23 cellular contexts compared by ENCODE assay signal in genomic region chr1:94643776-94644175, GRCh38.
"Had no signal": no experiment of that assay in that cellular context is flagged by ENCODE, and none has a peak within 500 bp of the region (broad histone marks: within the 10 kb centered on the region; RNA-seq: fewer than 3 reads in every experiment).

No MANE protein-coding gene starts in this region.

- H3K27me3 ChIP-seq: heart right ventricle, ovary, right atrium auricular region, tibial artery had no signal

- H3K27ac Mint-ChIP-seq: activated CD4-positive, alpha-beta memory T cell treated with anti-CD3 and anti-CD28 coated beads for 36 hours; activated naive CD4-positive, alpha-beta T cell treated with anti-CD3 and anti-CD28 coated beads for 36 hours; activated naive CD8-positive, alpha-beta T cell treated with anti-CD3 and anti-CD28 coated beads, Interleukin-2, amount 10 ng/mL, durations not matched to agents 7 days and 5 days; activated T-cell treated with anti-CD3 and anti-CD28 coated beads, Interleukin-2, amount 50 U/mL, for 72 hours; mesothelial cell of epicardium; natural killer cell; stimulated activated naive CD8-positive, alpha-beta T cell treated with anti-CD3 and anti-CD28 coated beads, Interleukin-15, Interleukin-2, amounts not matched to agents 100 ng/mL and 50 ng/mL, for 24 hours; T-helper 1 cell treated with Interleukin-12 subunit alpha and Interleukin-12 subunit beta and Interleukin-4 antibody, amounts not matched to agents 30 μg/mL and 1 μg/mL, for 36 hours had no signal

- H3K9me3 Mint-ChIP-seq: activated CD4-positive, alpha-beta memory T cell treated with anti-CD3 and anti-CD28 coated beads for 36 hours; activated naive CD4-positive, alpha-beta T cell treated with anti-CD3 and anti-CD28 coated beads for 36 hours; activated naive CD8-positive, alpha-beta T cell treated with anti-CD3 and anti-CD28 coated beads, Interleukin-2, amount 10 ng/mL, durations not matched to agents 7 days and 5 days; activated T-cell treated with anti-CD3 and anti-CD28 coated beads, Interleukin-2, amount 50 U/mL, for 72 hours; natural killer cell; stimulated activated naive CD8-positive, alpha-beta T cell treated with anti-CD3 and anti-CD28 coated beads, Interleukin-15, Interleukin-2, amounts not matched to agents 100 ng/mL and 50 ng/mL, for 24 hours; T-helper 1 cell treated with Interleukin-12 subunit alpha and Interleukin-12 subunit beta and Interleukin-4 antibody, amounts not matched to agents 30 μg/mL and 1 μg/mL, for 36 hours had no signal

- H3K36me3 Mint-ChIP-seq: activated CD4-positive, alpha-beta memory T cell treated with anti-CD3 and anti-CD28 coated beads for 36 hours; activated naive CD8-positive, alpha-beta T cell treated with anti-CD3 and anti-CD28 coated beads, Interleukin-2, amount 10 ng/mL, durations not matched to agents 7 days and 5 days; natural killer cell had no signal

- DNase-seq: activated CD4-positive, alpha-beta memory T cell treated with anti-CD3 and anti-CD28 coated beads for 36 hours; activated CD4-positive, alpha-beta T cell treated with anti-CD3 and anti-CD28 coated beads for 48 hours; activated effector memory CD4-positive, alpha-beta T cell treated with Interleukin-2 at 50 U/mL for 16 hours; activated naive CD4-positive, alpha-beta T cell treated with anti-CD3 and anti-CD28 coated beads for 36 hours; activated naive CD8-positive, alpha-beta T cell treated with anti-CD3 and anti-CD28 coated beads, Interleukin-2, amount 10 ng/mL, durations not matched to agents 7 days and 5 days; activated T-cell treated with anti-CD3 and anti-CD28 coated beads, Interleukin-2, amount 50 U/mL, for 72 hours; amniotic stem cell; cortex of kidney; erythroblast; foreskin fibroblast; heart right ventricle; left ventricle myocardium inferior; natural killer cell; ovary; stimulated activated CD4-positive, alpha-beta T cell treated with anti-CD3 and anti-CD28 coated beads, Interleukin-12 subunit alpha, Interleukin-12 subunit beta, amount 100 ng/mL, for 4 hours; stimulated activated CD4-positive, alpha-beta T cell treated with anti-CD3 and anti-CD28 coated beads, Interleukin-4, amount 100 ng/mL, for 4 hours; tibial artery had no signal

- H3K4me3 Mint-ChIP-seq: activated CD4-positive, alpha-beta memory T cell treated with anti-CD3 and anti-CD28 coated beads for 36 hours; activated naive CD4-positive, alpha-beta T cell treated with anti-CD3 and anti-CD28 coated beads for 36 hours; activated naive CD8-positive, alpha-beta T cell treated with anti-CD3 and anti-CD28 coated beads, Interleukin-2, amount 10 ng/mL, durations not matched to agents 7 days and 5 days; activated T-cell treated with anti-CD3 and anti-CD28 coated beads, Interleukin-2, amount 50 U/mL, for 72 hours; mesothelial cell of epicardium; natural killer cell; stimulated activated naive CD8-positive, alpha-beta T cell treated with anti-CD3 and anti-CD28 coated beads, Interleukin-15, Interleukin-2, amounts not matched to agents 100 ng/mL and 50 ng/mL, for 24 hours; T-helper 1 cell treated with Interleukin-12 subunit alpha and Interleukin-12 subunit beta and Interleukin-4 antibody, amounts not matched to agents 30 μg/mL and 1 μg/mL, for 36 hours had no signal

- H3K27me3 Mint-ChIP-seq: stimulated activated naive CD8-positive, alpha-beta T cell treated with anti-CD3 and anti-CD28 coated beads, Interleukin-15, Interleukin-2, amounts not matched to agents 100 ng/mL and 50 ng/mL, for 24 hours had no signal

- FAIRE-seq: endometrium had no signal

- H3K4me3 ChIP-seq: heart right ventricle, left ventricle myocardium inferior, ovary, prostate gland, right atrium auricular region, tibial artery had no signal

- H3K4me1 ChIP-seq: left ventricle myocardium inferior, prostate gland had no signal

- H3K27ac ChIP-seq: heart right ventricle, left ventricle myocardium inferior, ovary, prostate gland, right atrium auricular region, tibial artery had no signal

- H3K4me1 Mint-ChIP-seq: activated naive CD8-positive, alpha-beta T cell treated with anti-CD3 and anti-CD28 coated beads, Interleukin-2, amount 10 ng/mL, durations not matched to agents 7 days and 5 days; natural killer cell had no signal

- H3K9me3 ChIP-seq: ovary, prostate gland, right atrium auricular region, tibial artery had no signal

- ATAC-seq: activated T-cell treated with anti-CD3 and anti-CD28 coated beads, Interleukin-2, amount 50 U/mL, for 72 hours; heart right ventricle; natural killer cell had no signal

- H3K36me3 ChIP-seq: heart right ventricle, left ventricle myocardium inferior, ovary, prostate gland, right atrium auricular region, tibial artery had no signal
